15 cellular contexts compared by ENCODE assay signal in the genomic region with DNA sequence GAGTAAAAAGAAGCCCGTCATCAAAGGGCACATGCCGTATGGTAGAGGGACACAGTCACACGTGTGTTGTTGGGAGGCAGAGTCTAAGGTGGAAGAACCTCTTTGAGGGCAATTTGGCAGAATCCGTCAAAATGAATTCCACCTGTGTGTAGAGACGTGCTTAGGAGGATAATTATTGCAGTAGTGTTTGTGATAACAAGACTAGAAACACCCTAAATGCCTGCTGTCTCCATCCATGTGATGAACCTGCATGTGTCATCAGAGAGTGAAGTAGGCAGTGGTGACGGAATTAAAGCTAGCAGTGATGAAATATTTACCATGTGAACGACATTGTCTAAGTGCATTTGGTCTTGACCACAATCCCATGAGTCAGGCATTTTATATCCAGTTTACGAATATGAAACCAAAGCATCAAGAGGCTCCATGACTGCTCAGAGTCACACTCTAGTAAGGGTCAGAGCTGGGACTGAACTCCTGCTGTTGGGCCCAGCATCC.
DNase-seq lines count a peak whose midpoint lies in the region; ATAC-seq, FAIRE-seq and TF ChIP-seq lines count a peak whose summit lies in the region.
"Had no signal": no experiment of that assay in that cellular context is flagged by ENCODE, and none has a peak within 500 bp of the region (broad histone marks: within the 10 kb centered on the region; RNA-seq: fewer than 3 reads in every experiment).

No MANE protein-coding gene starts in this region.

- ATAC-seq in activated naive CD4-positive, alpha-beta T cell treated with anti-CD3 and anti-CD28 coated beads, Interleukin-2, amount 50 U/mL, for 72 hours = peak; percentile 23 to 60

- no peaks in the 10 kb centered on the region for H3K36me3 Mint-ChIP-seq in activated naive CD4-positive, alpha-beta T cell treated with anti-CD3 and anti-CD28 coated beads, Interleukin-2, amount 50 U/mL, for 72 hours
- H3K36me3 Mint-ChIP-seq: activated naive CD8-positive, alpha-beta T cell had no signal

- no peak overlapping the region for H3K27ac ChIP-seq in RWPE1
- H3K27ac ChIP-seq: sigmoid colon had no signal

- CTCF ChIA-PET in RWPE1 (lab: Yijun Ruan, JAX) (interaction anchor here (0.5 kb wide), 1 partner anchor 168 kb away, joined by 3 read pairs; no protein-coding TSS in a partner anchor), GM10248 (lab: Yijun Ruan, JAX) (no interaction called here)

- no peak overlapping the region for H3K27ac Mint-ChIP-seq in activated naive CD4-positive, alpha-beta T cell treated with anti-CD3 and anti-CD28 coated beads, Interleukin-2, amount 50 U/mL, for 72 hours
- H3K27ac Mint-ChIP-seq: activated naive CD8-positive, alpha-beta T cell had no signal

- FAIRE-seq in urothelium cell line (lab: Jason Lieb, UNC) = no peak

- H3K9me3 Mint-ChIP-seq in activated naive CD4-positive, alpha-beta T cell treated with anti-CD3 and anti-CD28 coated beads, Interleukin-2, amount 50 U/mL, for 72 hours = no peaks in the 10 kb centered on the region

- H3K4me3 ChIP-seq in fibroblast of mammary gland (ENCODE audit: control insufficient read depth, low read depth, low read length) = no peak overlapping the region
- H3K4me3 ChIP-seq: sigmoid colon had no signal

- TF ChIP-seq CTCF in RWPE1 (conservative IDR thresholded peaks at IDR 0.05; ENCODE audit: low read depth) (no peak), fibroblast of mammary gland (conservative IDR thresholded peaks at IDR 0.05; ENCODE audit: control insufficient read depth, insufficient read depth, low read depth, low read length) (no peak), GM10248 (IDR thresholded peaks at IDR 0.05; ENCODE audit: control extremely low read depth, extremely low read depth, low read depth, missing control alignments) (no peak)

- no peak for DNase-seq in activated naive CD4-positive, alpha-beta T cell treated with anti-CD3 and anti-CD28 coated beads, Interleukin-2, amount 50 U/mL, for 72 hours (ENCODE audit: low spot score in 2 of 2)
- no peak for DNase-seq in activated naive CD4-positive, alpha-beta T cell (lab: John Stamatoyannopoulos, UW)
- peak; percentile 30 for DNase-seq in RWPE1 (ENCODE audit: low spot score)
- DNase-seq in fibroblast of mammary gland (ENCODE audit: low read depth) = peak; percentile 92
- peak; percentile 21 for DNase-seq in urothelium cell line (ENCODE audit: low spot score)
- DNase-seq in GM10248 (ENCODE audit: extremely low spot score) = no peak
- no peak for DNase-seq in cerebellar nuclear complex (lab: John Stamatoyannopoulos, UW)
- DNase-seq in NCI-H1105 treated with DMSO at 0.1 percent for 48 hours (lab: John Stamatoyannopoulos, UW) = no peak
- DNase-seq: ACHN; activated CD4-positive, CD25-positive, alpha-beta regulatory T cell; mesendoderm; NCI-H1092; sigmoid colon; stimulated activated CD8-positive, alpha-beta memory T cell treated with anti-CD3 and anti-CD28 coated beads, Interleukin-4, amount 100 ng/mL, for 48 hours had no signal

- POLR2A ChIA-PET in RWPE1 (lab: Yijun Ruan, JAX; ENCODE audit: low non-redundant PET) (no interaction called here), GM10248 (lab: Yijun Ruan, JAX) (no interaction called here)

Comparison
In these comparisons a context has a peak if more than half of its experiments do, and no peak if none do; other contexts are left out.
1. DNase-seq: peak in RWPE1 (single experiment), fibroblast of mammary gland (single experiment) and urothelium cell line (single experiment); none in activated naive CD4-positive, alpha-beta T cell treated with anti-CD3 and anti-CD28 coated beads, Interleukin-2, amount 50 U/mL, for 72 hours (0 of 2), activated naive CD4-positive, alpha-beta T cell (0 of 4), GM10248 (single experiment), cerebellar nuclear complex (0 of 2) and NCI-H1105 treated with DMSO at 0.1 percent for 48 hours (single experiment).